In the genomic region with DNA sequence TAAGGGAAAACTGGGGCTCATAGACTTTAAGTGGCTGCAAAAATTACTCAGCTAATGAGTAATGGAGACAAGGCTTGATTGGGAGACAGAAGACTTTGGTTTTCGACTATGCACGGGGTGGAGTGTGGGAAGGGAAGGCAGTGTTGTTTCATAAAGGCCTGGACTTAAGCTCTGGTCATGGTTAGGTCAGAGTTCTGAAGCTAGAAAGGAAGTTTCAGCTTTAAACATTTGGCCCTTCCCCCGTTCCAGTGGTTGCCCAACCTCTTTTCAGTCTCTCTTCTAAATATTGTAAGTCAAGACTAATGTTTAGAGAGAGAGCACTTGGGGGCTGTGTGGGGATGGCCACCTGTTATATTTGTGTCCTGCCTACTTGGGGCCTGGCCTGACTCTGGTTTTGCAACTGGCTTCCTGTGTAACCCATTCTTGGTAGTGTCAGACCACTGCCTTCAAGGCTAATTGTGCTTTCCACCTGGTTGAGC, we compare ENCODE assay signal across 8 cellular contexts. TPM values are rescaled to one million over a fixed set of nuclear protein-coding genes. Genes with fewer than 3 reads are reported as not detected.
DNase-seq lines count a peak whose midpoint lies in the region; ATAC-seq, FAIRE-seq and TF ChIP-seq lines count a peak whose summit lies in the region.

No MANE protein-coding gene starts in this region.

- no peaks in the 10 kb centered on the region for H3K9me2 ChIP-seq in Loucy (replicated peaks; ENCODE audit: low read depth, low read length)
- no peaks in the 10 kb centered on the region for H3K9me2 ChIP-seq in GM23338 (ENCODE audit: insufficient read depth)

- no peaks in the 10 kb centered on the region for H3K9me3 ChIP-seq in Loucy (ENCODE audit: insufficient read depth, low read depth, low read length)

- H3K36me3 ChIP-seq in Loucy (ENCODE audit: insufficient read depth, low read length) (peaks cover 8% of the 10 kb centered on the region; the same call in 1 of the 2 replicates), GM23338 (ENCODE audit: insufficient read depth) (no peaks in the 10 kb centered on the region)

- H3K4me1 ChIP-seq in Loucy (ENCODE audit: insufficient read depth, low read length, poor library complexity, severe bottlenecking) (peaks cover 69% of the 10 kb centered on the region), GM23338 (ENCODE audit: insufficient read depth) (no peaks in the 10 kb centered on the region)

- no peak for TF ChIP-seq POLR2A in H54 (IDR thresholded peaks at IDR 0.05; ENCODE audit: low read depth, low read length)

- no peak overlapping the region for H3K4me3 Mint-ChIP-seq in GM23338

- no peak overlapping the region for H2AFZ ChIP-seq in Loucy (ENCODE audit: low read length)
- H2AFZ ChIP-seq in GM23338: no peak overlapping the region

- H3K4me3 ChIP-seq in Loucy (ENCODE audit: low read length, poor library complexity, severe bottlenecking): peak overlapping the region; percentile 29
- H3K4me3 ChIP-seq in GM23338: no peak overlapping the region

- H3K27me3 ChIP-seq in Loucy (ENCODE audit: insufficient read depth, low read length, poor library complexity, severe bottlenecking) (no peaks in the 10 kb centered on the region), GM23338 (ENCODE audit: insufficient read depth) (no peaks in the 10 kb centered on the region)

- peak; percentile 67 for ATAC-seq in GM18499 (IDR thresholded peaks at IDR 0.05; ENCODE audit: insufficient read depth, unreplicated experiment)
- ATAC-seq in GM21576 (IDR thresholded peaks at IDR 0.05; ENCODE audit: unreplicated experiment): peak; percentile 86
- peak; percentile 85 for ATAC-seq in esophagus mucosa
- ATAC-seq in GM23338: no peak

- H3K27ac ChIP-seq in GM23338 (ENCODE audit: low read depth): no peak overlapping the region

- peaks cover 1% of the 10 kb centered on the region for H3K27me3 Mint-ChIP-seq in GM23338 (ENCODE audit: insufficient read depth, low read depth, poor library complexity)

- intact Hi-C loops in head of caudate nucleus (cut with DNase I): no loop called here

- H4K20me1 ChIP-seq in Loucy (ENCODE audit: insufficient read depth, low read length, poor library complexity, severe bottlenecking) (peaks cover 81% of the 10 kb centered on the region), GM23338 (replicated peaks; ENCODE audit: insufficient read depth) (no peaks in the 10 kb centered on the region)

- H3K9me3 Mint-ChIP-seq in GM23338: no peaks in the 10 kb centered on the region; the same call in 2 of the 3 replicates

- TF ChIP-seq CTCF in Loucy (conservative IDR thresholded peaks at IDR 0.05; ENCODE audit: low read length) (no peak), GM23338 (conservative IDR thresholded peaks at IDR 0.05; ENCODE audit: low read depth in 2 of 2) (no peak)

- H3F3A ChIP-seq in Loucy (ENCODE audit: low read depth) (no peaks in the 10 kb centered on the region), GM23338 (replicated peaks; ENCODE audit: low read depth) (no peaks in the 10 kb centered on the region)

- H3K4me2 ChIP-seq in Loucy (ENCODE audit: low read depth, low read length, poor library complexity, severe bottlenecking): peak overlapping the region; percentile 56
- H3K4me2 ChIP-seq in GM23338: no peak overlapping the region

- DNase-seq in GM23338 (ENCODE audit: low spot score) (no peak), head of caudate nucleus (no peak), HT-29 (ENCODE audit: low spot score) (no peak), H54 (ENCODE audit: insufficient read length, low spot score) (no peak)

- H3K27ac Mint-ChIP-seq in GM23338: no peak overlapping the region

- H3K9ac ChIP-seq in Loucy (ENCODE audit: low read depth, low read length, poor library complexity, severe bottlenecking): no peak overlapping the region

- peaks cover 100% of the 10 kb centered on the region for H3K79me2 ChIP-seq in Loucy (ENCODE audit: insufficient read depth, low read length)
- peaks cover 80% of the 10 kb centered on the region for H3K79me2 ChIP-seq in GM23338 (replicated peaks; ENCODE audit: insufficient read depth)

- H3K4me1 Mint-ChIP-seq in GM23338: peaks cover 13% of the 10 kb centered on the region

- H3K36me3 Mint-ChIP-seq in GM23338 (ENCODE audit: low read depth): peaks cover 12% of the 10 kb centered on the region

- FAIRE-seq in H54 (lab: Jason Lieb, UNC): no peak

TF ChIP-seq in GM23338, 12 proteins besides CTCF, POLR2A, EP300 and RAD21:
- TF ChIP-seq REST (IDR thresholded peaks at IDR 0.05; ENCODE audit: unreplicated experiment): no peak
- no peak for TF ChIP-seq EZH2phosphoT487 (IDR thresholded peaks at IDR 0.05; ENCODE audit: unreplicated experiment)
- TF ChIP-seq ZNF331 (CRISPR knock-in tag; IDR thresholded peaks at IDR 0.05; ENCODE audit: low read depth): no peak
- no peak for TF ChIP-seq JUNB (IDR thresholded peaks at IDR 0.05; ENCODE audit: unreplicated experiment)
- TF ChIP-seq ZNF114 (CRISPR knock-in tag; IDR thresholded peaks at IDR 0.05): no peak
- TF ChIP-seq STAT1 (IDR thresholded peaks at IDR 0.05; ENCODE audit: unreplicated experiment): no peak
- TF ChIP-seq CREB1 (CRISPR knock-in tag; IDR thresholded peaks at IDR 0.05; ENCODE audit: low read depth): no peak
- no peak for TF ChIP-seq EZH2 (IDR thresholded peaks at IDR 0.05; ENCODE audit: low read depth, unreplicated experiment)
- TF ChIP-seq, protein P1, sequence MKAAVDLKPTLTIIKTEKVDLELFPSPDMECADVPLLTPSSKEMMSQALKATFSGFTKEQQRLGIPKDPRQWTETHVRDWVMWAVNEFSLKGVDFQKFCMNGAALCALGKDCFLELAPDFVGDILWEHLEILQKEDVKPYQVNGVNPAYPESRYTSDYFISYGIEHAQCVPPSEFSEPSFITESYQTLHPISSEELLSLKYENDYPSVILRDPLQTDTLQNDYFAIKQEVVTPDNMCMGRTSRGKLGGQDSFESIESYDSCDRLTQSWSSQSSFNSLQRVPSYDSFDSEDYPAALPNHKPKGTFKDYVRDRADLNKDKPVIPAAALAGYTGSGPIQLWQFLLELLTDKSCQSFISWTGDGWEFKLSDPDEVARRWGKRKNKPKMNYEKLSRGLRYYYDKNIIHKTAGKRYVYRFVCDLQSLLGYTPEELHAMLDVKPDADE (IDR thresholded peaks at IDR 0.05): no peak
- TF ChIP-seq POLR2AphosphoS5 (IDR thresholded peaks at IDR 0.05; ENCODE audit: low read depth): no peak
TF ChIP-seq in GM23338: peak in this region for 0.

RNA-seq across cellular contexts. Expression of gene MSN, which starts 21.0 kb away (rescaled TPM):
- total RNA-seq in esophagus mucosa: 139 TPM
- total RNA-seq in GM23338 (2014; rRNA removed; shearing (Covaris generic)): 111 and 120 TPM in 2 replicates
- 47.5 and 49.2 TPM in 2 replicates for polyA plus RNA-seq in GM23338 (2016; fragmentation: Nextera tagmentation; extraction: Ambion mirVana)
- total RNA-seq in HT-29 (2014; rRNA removed; shearing (Covaris generic)): 108 and 120 TPM in 2 replicates
